8 cellular contexts compared by ENCODE assay signal in genomic region chr4:3388461-3389185, GRCh38. TPM values are rescaled to one million over a fixed set of nuclear protein-coding genes. Genes with fewer than 3 reads are reported as not detected.
DNase-seq lines count a peak whose midpoint lies in the region; ATAC-seq and TF ChIP-seq lines count a peak whose summit lies in the region.

No MANE protein-coding gene starts in this region.

- ATAC-seq in GM18867 (IDR thresholded peaks at IDR 0.05; ENCODE audit: unreplicated experiment) (peak; percentile 71), HG03095 (IDR thresholded peaks at IDR 0.05; ENCODE audit: unreplicated experiment) (peak; percentile 58), gastroesophageal sphincter (peak; percentile 37), GM19455 (IDR thresholded peaks at IDR 0.05; ENCODE audit: unreplicated experiment) (no peak)

- H3K36me3 ChIP-seq in SJCRH30: no peaks in the 10 kb centered on the region
- H3K36me3 ChIP-seq in gastroesophageal sphincter: peaks cover 0 to 3% of the 10 kb centered on the region in 2 donors
- no peaks in the 10 kb centered on the region for H3K36me3 ChIP-seq in sigmoid colon

- TF ChIP-seq CTCF in gastroesophageal sphincter (IDR thresholded peaks at IDR 0.05): no peak
- TF ChIP-seq CTCF in sigmoid colon (IDR thresholded peaks at IDR 0.05): no peak

- TF ChIP-seq EP300 in gastroesophageal sphincter (IDR thresholded peaks at IDR 0.05) (no peak), sigmoid colon (IDR thresholded peaks at IDR 0.05) (no peak)

- 12 to 23% methylated on average over 9 of the region's 17 CpGs for WGBS in gastroesophageal sphincter (ENCODE audit: low coverage in 1 of 2), 2 donors
- WGBS in sigmoid colon, 2 donors: 34 to 67% methylated on average over 17 of the region's 17 CpGs

- no peak overlapping the region for H3K27ac ChIP-seq in SJCRH30
- peak overlapping the region in 3 of 4 donors; percentile 71 to 80 (median 77) for H3K27ac ChIP-seq in gastroesophageal sphincter
- peak overlapping the region; percentile 72 to 76 (median 74) for H3K27ac ChIP-seq in sigmoid colon

- TF ChIP-seq POLR2A in gastroesophageal sphincter (IDR thresholded peaks at IDR 0.05): no peak
- no peak for TF ChIP-seq POLR2A in sigmoid colon (IDR thresholded peaks at IDR 0.05)

- H3K4me3 ChIP-seq in SJCRH30 (peak overlapping the region; percentile 34), gastroesophageal sphincter (peak overlapping the region; percentile 11 to 35), sigmoid colon (peak overlapping the region in 3 of 4 donors; percentile 30 to 39 (median 31))

- DNase-seq in SJCRH30 (peak in 1 of 2 experiments; percentile 36), sigmoid colon (peak; percentile 71), epidermal melanocyte (ENCODE audit: insufficient read length, low spot score) (no peak), HUDEP-2 (lab: John Stamatoyannopoulos, UW; ENCODE audit: unreplicated experiment in 76 of 76) (no peak)

- intact Hi-C loops in sigmoid colon (cut with DNase I): no loop called here

- H3K27me3 ChIP-seq in SJCRH30 (no peaks in the 10 kb centered on the region), gastroesophageal sphincter (no peaks in the 10 kb centered on the region), sigmoid colon (no peaks in the 10 kb centered on the region)

- H3K9me3 ChIP-seq in SJCRH30 (replicated peaks) (no peaks in the 10 kb centered on the region), gastroesophageal sphincter (no peaks in the 10 kb centered on the region), sigmoid colon (no peaks in the 10 kb centered on the region)

- H3K4me1 ChIP-seq in SJCRH30 (peaks cover 13% of the 10 kb centered on the region; the same call in 1 of the 2 replicates), gastroesophageal sphincter (peaks cover 0 to 52% (median 18%) of the 10 kb centered on the region in 3 donors), sigmoid colon (peaks cover 0 to 33% (median 28%) of the 10 kb centered on the region in 4 donors)

RNA-seq across cellular contexts. Expression of gene HGFAC, which starts 53.1 kb away (rescaled TPM):
- total RNA-seq in SJCRH30 (2014; rRNA removed; shearing (Covaris generic)): 0.12 and 0.63 TPM in 2 replicates
- total RNA-seq in gastroesophageal sphincter (1 to 10 TPM in 1 of 4 donors, under 1 TPM in 2, not detected in 1; 0.13 to 1.8 (median 0.62) TPM), sigmoid colon (under 1 TPM; 0.33 to 0.55 (median 0.38) TPM)
- polyA plus RNA-seq in sigmoid colon: under 1 TPM in 1 of 3 donors, not detected in 2; 0.22 TPM
